Comparison of ENCODE assay signal across 13 cellular contexts in the genomic region with DNA sequence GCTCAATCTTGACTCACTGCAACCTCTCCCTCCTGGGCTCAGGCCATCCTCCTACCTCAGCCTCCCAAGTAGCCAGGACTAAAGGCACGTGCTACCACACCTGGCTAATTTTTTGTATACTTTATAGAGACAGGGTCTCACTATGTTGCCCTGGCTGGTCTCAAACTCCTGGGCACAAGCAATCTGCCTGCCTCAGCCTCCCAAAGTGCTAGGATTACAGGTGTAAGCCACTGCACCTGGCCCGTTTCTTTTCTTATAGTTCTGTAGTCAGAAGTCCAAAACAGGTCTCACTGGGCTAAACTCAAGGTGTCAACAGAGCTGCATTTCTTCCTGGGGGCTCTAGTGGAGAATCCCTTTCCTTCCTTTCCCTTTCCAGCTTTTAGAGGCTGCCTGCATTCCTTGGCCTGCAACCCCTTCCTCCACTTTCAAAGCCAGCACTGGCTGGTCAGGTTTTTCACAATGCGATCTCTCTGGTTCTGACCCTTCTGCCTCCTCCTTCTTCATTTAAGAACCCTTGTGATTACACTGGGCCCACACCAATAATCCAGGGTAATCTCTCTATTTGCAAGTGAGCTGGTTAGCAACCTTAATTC. TPM values are rescaled to one million over a fixed set of nuclear protein-coding genes. Genes with fewer than 3 reads are reported as not detected.
A peak's percentile ranks its signal among the peaks of the same experiment; 100 is the strongest.
DNase-seq lines count a peak whose midpoint lies in the region; ATAC-seq and TF ChIP-seq lines count a peak whose summit lies in the region.
"Had no signal": no experiment of that assay in that cellular context is flagged by ENCODE, and none has a peak within 500 bp of the region (broad histone marks: within the 10 kb centered on the region; RNA-seq: fewer than 3 reads in every experiment).

No MANE protein-coding gene starts in this region.

- no peaks in the 10 kb centered on the region for H3K27me3 Mint-ChIP-seq in activated naive CD4-positive, alpha-beta T cell treated with anti-CD3 and anti-CD28 coated beads, Interleukin-2, amount 50 U/mL, for 24 hours
- H3K27me3 Mint-ChIP-seq in activated T-cell treated with anti-CD3 and anti-CD28 coated beads, Interleukin-2, amount 50 U/mL, for 24 hours = no peaks in the 10 kb centered on the region
- H3K27me3 Mint-ChIP-seq in memory B cell = no peaks in the 10 kb centered on the region

- no peaks in the 10 kb centered on the region for H3K9me3 ChIP-seq in transverse colon

- H3K4me3 ChIP-seq in transverse colon = no peak overlapping the region
- H3K4me3 ChIP-seq: SK-N-MC had no signal

- 85 to 96% methylated on average over 3 of the region's 3 CpGs for WGBS in transverse colon (ENCODE audit: low coverage in 1 of 2), 2 donors

- no peak for TF ChIP-seq EP300 in transverse colon (IDR thresholded peaks at IDR 0.05; ENCODE audit: low read depth)

- peak overlapping the region; percentile 64 to 82 (median 70) for H3K27ac ChIP-seq in transverse colon
- H3K27ac ChIP-seq: brain microvascular endothelial cell, SK-N-MC had no signal

- H3K36me3 Mint-ChIP-seq in activated naive CD4-positive, alpha-beta T cell treated with anti-CD3 and anti-CD28 coated beads, Interleukin-2, amount 50 U/mL, for 24 hours = peaks cover 1% of the 10 kb centered on the region
- H3K36me3 Mint-ChIP-seq in activated T-cell treated with anti-CD3 and anti-CD28 coated beads, Interleukin-2, amount 50 U/mL, for 24 hours (ENCODE audit: low read depth) = peaks cover 8% of the 10 kb centered on the region
- peaks cover 4% of the 10 kb centered on the region for H3K36me3 Mint-ChIP-seq in memory B cell

- no peak for TF ChIP-seq POLR2A in transverse colon (IDR thresholded peaks at IDR 0.05)

- H3K4me1 Mint-ChIP-seq in activated naive CD4-positive, alpha-beta T cell treated with anti-CD3 and anti-CD28 coated beads, Interleukin-2, amount 50 U/mL, for 24 hours = peaks cover 89% of the 10 kb centered on the region
- H3K4me1 Mint-ChIP-seq in activated T-cell treated with anti-CD3 and anti-CD28 coated beads, Interleukin-2, amount 50 U/mL, for 24 hours (ENCODE audit: low read depth) = peaks cover 83% of the 10 kb centered on the region
- H3K4me1 Mint-ChIP-seq in memory B cell = peaks cover 68% of the 10 kb centered on the region

- no peak for TF ChIP-seq CTCF in transverse colon (IDR thresholded peaks at IDR 0.05)

- H3K4me3 Mint-ChIP-seq in activated naive CD4-positive, alpha-beta T cell treated with anti-CD3 and anti-CD28 coated beads, Interleukin-2, amount 50 U/mL, for 24 hours = no peak overlapping the region
- no peak overlapping the region for H3K4me3 Mint-ChIP-seq in activated T-cell treated with anti-CD3 and anti-CD28 coated beads, Interleukin-2, amount 50 U/mL, for 24 hours
- no peak overlapping the region for H3K4me3 Mint-ChIP-seq in memory B cell

- no peak for ATAC-seq in memory B cell (ENCODE audit: low read depth)

- peaks cover 38 to 68% (median 43%) of the 10 kb centered on the region in 4 donors for H3K4me1 ChIP-seq in transverse colon

- no peak for DNase-seq in activated naive CD4-positive, alpha-beta T cell treated with Interleukin-2 at 50 U/mL for 16 hours
- DNase-seq in activated T-cell treated with anti-CD3 and anti-CD28 coated beads, Interleukin-2, amount 50 U/mL, for 24 hours = peak; percentile 29
- DNase-seq in memory B cell (ENCODE audit: low spot score in 2 of 2) (no peak), transverse colon (peak; percentile 4), H4 (ENCODE audit: low spot score) (no peak), posterior vena cava (ENCODE audit: low spot score) (no peak)
- no peak for DNase-seq in stimulated activated CD8-positive, alpha-beta memory T cell treated with anti-CD3 and anti-CD28 coated beads, Interleukin-4, amount 100 ng/mL, for 48 hours
- DNase-seq: brain microvascular endothelial cell, midbrain, NCI-H1105, NCI-H526 treated with DMSO at 0.1 percent for 48 hours had no signal

- H3K27me3 ChIP-seq in transverse colon = no peaks in the 10 kb centered on the region
- H3K27me3 ChIP-seq: brain microvascular endothelial cell had no signal

- no peaks in the 10 kb centered on the region for H3K9me3 Mint-ChIP-seq in activated naive CD4-positive, alpha-beta T cell treated with anti-CD3 and anti-CD28 coated beads, Interleukin-2, amount 50 U/mL, for 24 hours
- H3K9me3 Mint-ChIP-seq in activated T-cell treated with anti-CD3 and anti-CD28 coated beads, Interleukin-2, amount 50 U/mL, for 24 hours = no peaks in the 10 kb centered on the region
- no peaks in the 10 kb centered on the region for H3K9me3 Mint-ChIP-seq in memory B cell

- intact Hi-C loops in transverse colon (cut with DNase I; ENCODE audit: low total_unique reads) = no loop called here
- intact Hi-C loops in posterior vena cava (cut with DNase I) = no loop called here

- H3K27ac Mint-ChIP-seq in activated naive CD4-positive, alpha-beta T cell treated with anti-CD3 and anti-CD28 coated beads, Interleukin-2, amount 50 U/mL, for 24 hours = peak overlapping the region; percentile 71
- H3K27ac Mint-ChIP-seq in activated T-cell treated with anti-CD3 and anti-CD28 coated beads, Interleukin-2, amount 50 U/mL, for 24 hours = peak overlapping the region; percentile 94
- H3K27ac Mint-ChIP-seq in memory B cell = peak overlapping the region; percentile 97

- in situ Hi-C loops in transverse colon (cut with MboI; ENCODE audit: low pct_ligation_motif_present in 1 of 4, low pct_unique_long_range_greater_than_20kb in 1 of 4, low sequenced_read_pairs in 3 of 4) = loop anchor here in 2 of 4 donors (5.0 to 10.0 kb wide), 2 partner anchors 49 to 52 kb away; no protein-coding TSS in a partner anchor

- H3K36me3 ChIP-seq in transverse colon = no peaks in the 10 kb centered on the region
- H3K36me3 ChIP-seq: brain microvascular endothelial cell had no signal

RNA-seq across cellular contexts. Expression of gene IRF1, which starts 16.3 kb away (rescaled TPM):
- total RNA-seq in transverse colon (10 to 100 TPM; 40.8 to 86.9 (median 65.5) TPM), posterior vena cava (10 to 100 TPM; 18.7 to 20.5 TPM)
- 14.3 and 30.2 TPM in 2 replicates for total RNA-seq in H4 (2014; rRNA removed; shearing (Covaris generic))

Comparison
In these comparisons a context has a peak if more than half of its experiments do, and no peak if none do; other contexts are left out.
1. DNase-seq: peak in activated T-cell treated with anti-CD3 and anti-CD28 coated beads, Interleukin-2, amount 50 U/mL, for 24 hours (single experiment) and transverse colon (single experiment); none in activated naive CD4-positive, alpha-beta T cell treated with Interleukin-2 at 50 U/mL for 16 hours (single experiment), memory B cell (0 of 2), H4 (single experiment), posterior vena cava (single experiment) and stimulated activated CD8-positive, alpha-beta memory T cell treated with anti-CD3 and anti-CD28 coated beads, Interleukin-4, amount 100 ng/mL, for 48 hours (single experiment).
2. Peak in every context shown above with its lines, with median percentiles within 50 percentile points of each other: H3K27ac Mint-ChIP-seq.